Comparison of ENCODE assay signal across 8 cellular contexts in the genomic region with DNA sequence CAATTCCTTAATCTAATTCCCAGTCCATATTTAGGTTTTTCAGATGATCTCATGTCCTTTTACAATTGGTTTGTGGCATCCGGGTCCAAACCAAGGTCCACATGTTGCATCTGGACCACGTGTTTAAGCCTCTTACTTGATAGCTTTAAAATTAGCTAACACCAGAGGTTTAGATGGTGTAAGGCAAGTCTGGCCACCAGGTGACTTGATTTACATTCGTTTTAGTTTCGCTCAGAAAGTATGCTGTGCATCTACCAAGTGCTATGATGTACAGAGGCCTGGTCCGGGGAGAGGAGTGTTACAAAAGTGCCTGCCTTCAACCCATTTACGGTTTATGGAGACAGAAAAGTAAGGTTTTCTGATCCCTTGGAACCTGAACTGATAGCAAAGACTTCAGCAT. TPM values are rescaled to one million over a fixed set of nuclear protein-coding genes. Genes with fewer than 3 reads are reported as not detected.
DNase-seq lines count a peak whose midpoint lies in the region; ATAC-seq and TF ChIP-seq lines count a peak whose summit lies in the region.

No MANE protein-coding gene starts in this region.

- DNase-seq in DND-41, result no peak
- no peak for DNase-seq in HFF-Myc (ENCODE audit: extremely low read depth, low read depth)
- DNase-seq in SW480 (ENCODE audit: low spot score), result peak; percentile 37
- DNase-seq in effector memory CD8-positive, alpha-beta T cell, result peak; percentile 2 to 24 (median 3)
- no peak for DNase-seq in osteoblast (ENCODE audit: insufficient read length, low spot score, missing footprints)
- no peak for DNase-seq in NCI-H1436 treated with DMSO at 0.1 percent for 48 hours (lab: John Stamatoyannopoulos, UW)
- DNase-seq in retina, result no peak

- TF ChIP-seq CTCF in DND-41 (IDR thresholded peaks at IDR 0.05; ENCODE audit: borderline replicate concordance, extremely low read depth, low read length, poor library complexity, severe bottlenecking) (peak; percentile 13), HFF-Myc (IDR thresholded peaks at IDR 0.05; ENCODE audit: low read depth, low read length, missing control alignments) (no peak), osteoblast (IDR thresholded peaks at IDR 0.05; ENCODE audit: extremely low read depth, low read depth, low read length) (no peak)

- peaks cover 21 to 28% of the 10 kb centered on the region in 2 donors for H3K4me1 Mint-ChIP-seq in effector memory CD8-positive, alpha-beta T cell (ENCODE audit: low read depth in 2 of 2)

- no peaks in the 10 kb centered on the region for H3K9me3 Mint-ChIP-seq in effector memory CD8-positive, alpha-beta T cell

- H3K36me3 ChIP-seq in DND-41 (ENCODE audit: insufficient read depth, low read length), result peaks cover 19% of the 10 kb centered on the region
- H3K36me3 ChIP-seq in osteoblast (ENCODE audit: insufficient read depth, low read length), result peaks cover 17% of the 10 kb centered on the region

- H3K9me3 ChIP-seq in DND-41 (ENCODE audit: insufficient read depth, low read length, severe bottlenecking), result no peaks in the 10 kb centered on the region
- H3K9me3 ChIP-seq in osteoblast (ENCODE audit: low read depth, low read length), result no peaks in the 10 kb centered on the region

- H3K27me3 Mint-ChIP-seq in effector memory CD8-positive, alpha-beta T cell, result no peaks in the 10 kb centered on the region

- peaks cover 52% of the 10 kb centered on the region for H3K36me3 Mint-ChIP-seq in effector memory CD8-positive, alpha-beta T cell (ENCODE audit: insufficient read depth)

- peak overlapping the region; percentile 90 to 91 for H3K4me3 Mint-ChIP-seq in effector memory CD8-positive, alpha-beta T cell

- H3K79me2 ChIP-seq in DND-41 (ENCODE audit: insufficient read depth, low read length), result peaks cover 52% of the 10 kb centered on the region
- peaks cover 40% of the 10 kb centered on the region for H3K79me2 ChIP-seq in osteoblast (ENCODE audit: insufficient read depth, low read length)

- peak overlapping the region; percentile 93; the same call in 1 of the 2 replicates for H2AFZ ChIP-seq in DND-41 (ENCODE audit: low read depth, low read length)
- H2AFZ ChIP-seq in osteoblast (ENCODE audit: low read length), result peak overlapping the region; percentile 89

- H3K4me3 ChIP-seq in DND-41 (ENCODE audit: low read depth in 1 of 2, low read length in 2 of 2) (peak overlapping the region; percentile 70 to 86), HFF-Myc (replicated peaks; ENCODE audit: low read depth, low read length) (peak overlapping the region; percentile 85), osteoblast (ENCODE audit: insufficient read depth, low read length) (peak overlapping the region; percentile 90)

- H3K27me3 ChIP-seq in DND-41 (ENCODE audit: insufficient read depth, low read length, poor library complexity) (no peaks in the 10 kb centered on the region), osteoblast (ENCODE audit: insufficient read depth, low read length) (no peaks in the 10 kb centered on the region)

- H4K20me1 ChIP-seq in DND-41 (ENCODE audit: insufficient read depth, low read length) (peaks cover 29% of the 10 kb centered on the region; the same call in 1 of the 2 replicates), osteoblast (ENCODE audit: insufficient read depth, low read length) (peaks cover 14% of the 10 kb centered on the region)

- peak overlapping the region; percentile 99 for H3K27ac Mint-ChIP-seq in effector memory CD8-positive, alpha-beta T cell

- no peak for ATAC-seq in DND-41 (ENCODE audit: insufficient read depth, low read depth)
- no peak for ATAC-seq in effector memory CD8-positive, alpha-beta T cell (replicated peaks)
- no peak for ATAC-seq in GM18519 (IDR thresholded peaks at IDR 0.05; ENCODE audit: low FRiP score, unreplicated experiment)

- peak overlapping the region; percentile 94 for H3K9ac ChIP-seq in DND-41 (ENCODE audit: low read depth, low read length)

- H3K4me1 ChIP-seq in DND-41 (ENCODE audit: insufficient read depth, low read length) (peaks cover 33% of the 10 kb centered on the region), osteoblast (ENCODE audit: insufficient read depth, low read length) (peaks cover 12% of the 10 kb centered on the region)

- H3K27ac ChIP-seq in DND-41 (ENCODE audit: low read length) (peak overlapping the region; percentile 92), osteoblast (ENCODE audit: low read depth, low read length) (peak overlapping the region; percentile 64)

- H3K4me2 ChIP-seq in DND-41 (ENCODE audit: insufficient read depth, low read length), result peak overlapping the region; percentile 87
- H3K4me2 ChIP-seq in osteoblast (ENCODE audit: insufficient read depth, low read length), result peak overlapping the region; percentile 87

RNA-seq across cellular contexts. Expression of a gene that starts 0.9 kb away (rescaled TPM):
- total RNA-seq in osteoblast, result 83.2 and 87.8 TPM in 2 replicates

Comparison
In these comparisons a context has a peak if more than half of its experiments do, and no peak if none do; other contexts are left out.
1. DNase-seq: peak in SW480 (single experiment) and effector memory CD8-positive, alpha-beta T cell (3 of 3); none in DND-41 (single experiment), HFF-Myc (single experiment), osteoblast (single experiment), NCI-H1436 treated with DMSO at 0.1 percent for 48 hours (single experiment) and retina (single experiment).
2. Peak in every context shown above with its lines, with median percentiles within 50 percentile points of each other: H3K4me3 ChIP-seq.